16 cellular contexts compared by ENCODE assay signal in genomic region chr20:38880952-38881735, GRCh38. TPM values are rescaled to one million over a fixed set of nuclear protein-coding genes. Genes with fewer than 3 reads are reported as not detected.
DNase-seq lines count a peak whose midpoint lies in the region; FAIRE-seq and TF ChIP-seq lines count a peak whose summit lies in the region.
"Had no signal": no experiment of that assay in that cellular context is flagged by ENCODE, and none has a peak within 500 bp of the region (broad histone marks: within the 10 kb centered on the region; RNA-seq: fewer than 3 reads in every experiment).

No MANE protein-coding gene starts in this region.

- H3K4me1 ChIP-seq in BLaER1: peaks cover 71% of the 10 kb centered on the region
- H3K4me1 ChIP-seq: Caco-2, psoas muscle, uterus had no signal

- no peak overlapping the region; the same call in 1 of the 2 replicates for H3K4me3 ChIP-seq in BLaER1
- H3K4me3 ChIP-seq: psoas muscle, uterus had no signal

- peak overlapping the region; percentile 85 for H3K4me2 ChIP-seq in BLaER1

- no peaks in the 10 kb centered on the region for H3K9me3 ChIP-seq in BLaER1
- H3K9me3 ChIP-seq: Caco-2, psoas muscle, uterus had no signal

- no peak overlapping the region for H3K27ac ChIP-seq in BLaER1
- H3K27ac ChIP-seq in layer of hippocampus (ENCODE audit: low read depth, low read length): peak overlapping the region; percentile 49
- H3K27ac ChIP-seq: psoas muscle, uterus had no signal

- no peak overlapping the region for H3K9ac ChIP-seq in BLaER1

- H3K27me3 ChIP-seq in BLaER1: no peaks in the 10 kb centered on the region
- no peaks in the 10 kb centered on the region for H3K27me3 ChIP-seq in layer of hippocampus (ENCODE audit: control insufficient read depth, insufficient read depth, low read length)
- H3K27me3 ChIP-seq: uterus had no signal

- no peaks in the 10 kb centered on the region for H3K36me3 ChIP-seq in BLaER1
- H3K36me3 ChIP-seq: uterus had no signal

- peaks cover 43% of the 10 kb centered on the region for H4K20me1 ChIP-seq in BLaER1

- DNase-seq in SK-MEL-5 (ENCODE audit: low read depth, low spot score) (peak; percentile 9), H54 (ENCODE audit: insufficient read length, low spot score) (no peak), GM19240 (ENCODE audit: insufficient read length, low spot score) (no peak), superior temporal gyrus (ENCODE audit: extremely low spot score) (no peak), middle frontal gyrus (ENCODE audit: extremely low spot score, low spot score) (no peak)
- DNase-seq: activated gamma-delta T cell treated with Interleukin-2 at 50 U/mL for 16 hours, Caco-2, H7, left ventricle myocardium superior, NCI-H1092, psoas muscle, uterus had no signal

- in situ Hi-C loops in SK-MEL-5 (cut with HindIII; ENCODE audit: low pct_unique_long_range_greater_than_20kb, low sequenced_read_pairs): no loop called here

- TF ChIP-seq POLR2A in H54 (IDR thresholded peaks at IDR 0.05; ENCODE audit: low read depth, low read length): no peak

- peak; percentile 25; the same call in 1 of the 2 replicates for TF ChIP-seq CTCF in GM12874 (IDR thresholded peaks at IDR 0.05; ENCODE audit: insufficient read depth, low read depth, low read length)

- no peak for FAIRE-seq in H54 (lab: Jason Lieb, UNC)
- FAIRE-seq: colon had no signal

RNA-seq across cellular contexts. Expression of gene FAM83D, which starts 45.1 kb away (rescaled TPM):
- 35.7 and 36.6 TPM in 2 replicates for total RNA-seq in SK-MEL-5 (2014; rRNA removed; shearing (Covaris generic))
- 40.8 and 48.1 TPM in 2 replicates for polyA plus RNA-seq in SK-MEL-5 (2015; cell fraction: cytosol; rRNA removed)
- polyA plus RNA-seq in SK-MEL-5 (2015; cell fraction: nucleus; rRNA removed): 27.0 and 38.0 TPM in 2 replicates
